ENCODE assay signal across 8 cellular contexts in the genomic region with DNA sequence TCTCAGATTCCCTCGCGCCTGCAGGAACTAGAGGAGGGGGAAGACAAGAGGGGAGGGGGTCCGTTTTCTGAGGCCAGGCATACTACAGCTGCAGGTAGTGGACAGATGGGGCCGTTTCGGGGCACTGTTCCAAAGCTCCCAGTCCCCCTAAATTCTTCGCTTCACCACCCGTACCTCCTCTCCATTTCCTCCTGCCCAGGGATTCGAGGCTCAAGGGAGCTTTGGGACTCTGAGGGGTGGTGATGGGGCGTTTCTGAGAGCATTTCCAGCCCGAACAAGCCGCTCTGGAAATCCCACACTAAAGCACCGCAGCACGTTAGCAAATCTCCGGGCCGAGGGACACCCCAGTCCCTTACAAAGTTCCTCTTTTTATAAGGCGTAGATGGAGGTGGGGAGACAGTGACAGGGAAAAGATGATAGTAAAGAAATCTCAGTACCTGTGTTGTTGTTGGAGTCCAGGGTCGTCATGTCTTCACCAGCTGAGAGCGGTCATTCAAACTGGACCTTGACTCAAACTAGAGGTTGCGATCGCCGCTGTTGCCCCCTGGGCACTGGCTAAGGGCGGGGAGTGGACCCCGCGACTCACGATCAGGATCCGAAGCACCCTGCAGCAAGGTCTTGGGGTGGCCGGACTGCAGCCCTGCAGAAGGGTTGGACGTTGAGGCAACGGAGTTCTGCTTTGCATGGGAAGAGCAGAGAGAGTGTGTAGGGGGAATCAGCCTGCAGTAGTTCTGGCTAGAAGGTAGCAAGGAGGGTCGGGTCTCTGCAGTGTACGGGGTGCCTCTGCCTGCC. TPM values are rescaled to one million over a fixed set of nuclear protein-coding genes. Genes with fewer than 3 reads are reported as not detected.
A peak's percentile ranks its signal among the peaks of the same experiment; 100 is the strongest.
DNase-seq lines count a peak whose midpoint lies in the region; ATAC-seq, FAIRE-seq and TF ChIP-seq lines count a peak whose summit lies in the region.

No MANE protein-coding gene starts in this region.

- peak overlapping the region; percentile 91 for H3K4me3 Mint-ChIP-seq in activated B cell treated with CpG ODN at 0.5 μM for 24 hours

- H3K27me3 ChIP-seq in heart right ventricle = no peaks in the 10 kb centered on the region
- no peaks in the 10 kb centered on the region for H3K27me3 ChIP-seq in skeletal muscle satellite cell (ENCODE audit: control insufficient read depth, insufficient read depth, low read length)

- peak overlapping the region; percentile 84 for H3K9ac ChIP-seq in skeletal muscle satellite cell (ENCODE audit: low read depth, low read length)

- peak overlapping the region; percentile 59 to 100 (median 84) for H3K4me3 ChIP-seq in heart right ventricle
- H3K4me3 ChIP-seq in skeletal muscle satellite cell (ENCODE audit: low read length) = peak overlapping the region; percentile 80

- no peaks in the 10 kb centered on the region for H3K9me3 Mint-ChIP-seq in activated B cell treated with CpG ODN at 0.5 μM for 24 hours

- no peaks in the 10 kb centered on the region for H3K27me3 Mint-ChIP-seq in activated B cell treated with CpG ODN at 0.5 μM for 24 hours

- H3K4me1 ChIP-seq in heart right ventricle (peaks cover 44 to 88% (median 77%) of the 10 kb centered on the region in 9 donors), skeletal muscle satellite cell (ENCODE audit: control insufficient read depth, insufficient read depth, low read length) (peaks cover 60% of the 10 kb centered on the region)

- H3K4me2 ChIP-seq in skeletal muscle satellite cell (ENCODE audit: low read length) = peak overlapping the region; percentile 96

- 0 to 1% methylated on average over 31 of the region's 31 CpGs for WGBS in heart right ventricle, 2 donors

- DNase-seq in activated CD4-positive, alpha-beta T cell treated with anti-CD3 and anti-CD28 coated beads for 48 hours = peak; percentile 34
- DNase-seq in activated CD4-positive, alpha-beta T cell treated with anti-CD3 and anti-CD28 coated beads, Interleukin-2, amount 50 U/mL, for 1 hour = no peak
- DNase-seq in activated B cell treated with CpG ODN at 0.5 μM for 24 hours (peak; percentile 36), heart right ventricle (no peak), NCI-H2196 (lab: John Stamatoyannopoulos, UW; ENCODE audit: unreplicated experiment) (no peak), hippocampal formation (lab: John Stamatoyannopoulos, UW) (no peak), urothelium cell line (ENCODE audit: low spot score) (no peak)

- POLR2A ChIA-PET in activated B cell treated with CpG ODN at 0.5 μM for 24 hours (lab: Charles Lee) = interaction anchor here (0.6 to 7.8 kb wide), 30 partner anchors 7 to 1867 kb away, joined by 3 to 113 read pairs (median 4); a partner anchor contains a TSS

- H3K27ac ChIP-seq in heart right ventricle = peak overlapping the region; percentile 81 to 99 (median 95)

- TF ChIP-seq CTCF in activated B cell treated with CpG ODN at 0.5 μM for 24 hours (IDR thresholded peaks at IDR 0.05) (no peak), heart right ventricle (IDR thresholded peaks at IDR 0.05) (no peak)

- H3K9me3 ChIP-seq in heart right ventricle (no peaks in the 10 kb centered on the region), skeletal muscle satellite cell (replicated peaks; ENCODE audit: low read length) (no peaks in the 10 kb centered on the region)

- peaks cover 21% of the 10 kb centered on the region for H3K36me3 Mint-ChIP-seq in activated B cell treated with CpG ODN at 0.5 μM for 24 hours (ENCODE audit: low read depth)

- H3K4me1 Mint-ChIP-seq in activated B cell treated with CpG ODN at 0.5 μM for 24 hours = peaks cover 68% of the 10 kb centered on the region

- intact Hi-C loops in activated B cell treated with CpG ODN at 0.5 μM for 24 hours (cut with micrococcal nuclease) = loop anchor here (1.0 to 5.0 kb wide), 9 partner anchors 8 to 1248 kb away; a partner anchor contains a TSS
- intact Hi-C loops in heart right ventricle (cut with DNase I) = loop anchor here in 6 of 10 donors (1.0 to 10.0 kb wide), 5 partner anchors 8 to 185 kb away; a partner anchor contains a TSS

- FAIRE-seq in urothelium cell line (lab: Jason Lieb, UNC) = no peak

- CTCF ChIA-PET in activated B cell treated with CpG ODN at 0.5 μM for 24 hours (lab: Charles Lee) = interaction anchor here (1.1 to 9.1 kb wide), 5 partner anchors 12 to 69 kb away, joined by 4 to 79 read pairs (median 9); no protein-coding TSS in a partner anchor

- H3K27ac Mint-ChIP-seq in activated B cell treated with CpG ODN at 0.5 μM for 24 hours = peak overlapping the region; percentile 90

- H3K36me3 ChIP-seq in heart right ventricle = peaks cover 0 to 38% (median 33%) of the 10 kb centered on the region in 9 donors
- peaks cover 16% of the 10 kb centered on the region for H3K36me3 ChIP-seq in skeletal muscle satellite cell (ENCODE audit: insufficient read depth, low read length)

- ATAC-seq in activated B cell treated with CpG ODN at 0.5 μM for 24 hours (ENCODE audit: low read depth) = no peak
- ATAC-seq in heart right ventricle = peak in 5 of 8 donors; percentile 0 to 6 (median 3)

RNA-seq across cellular contexts. Expression of a gene that starts 0.6 kb away (rescaled TPM):
- total RNA-seq in activated B cell treated with CpG ODN at 0.5 μM for 24 hours = 5.5 and 6.1 TPM in 2 replicates
- 10 to 100 TPM in 7 of 10 donors, 1 to 10 TPM in 3; 5.5 to 41.3 (median 29.9) TPM for total RNA-seq in heart right ventricle
- 10 to 100 TPM in 1 of 2 donors, 1 to 10 TPM in 1; 7.1 to 24.4 TPM for polyA plus RNA-seq in heart right ventricle
- 1.8 and 2.2 TPM in 2 replicates for total RNA-seq in skeletal muscle satellite cell (2012; rRNA removed)

RNA-seq across cellular contexts. Expression of a gene that starts 21.9 kb away (rescaled TPM):
- total RNA-seq in activated B cell treated with CpG ODN at 0.5 μM for 24 hours (84.5 and 101 TPM in 2 replicates), heart right ventricle (10 to 100 TPM; 26.3 to 57.4 (median 37.7) TPM)
- 10 to 100 TPM; 45.5 to 65.0 TPM for polyA plus RNA-seq in heart right ventricle
- total RNA-seq in skeletal muscle satellite cell (2012; rRNA removed) = 40.0 and 42.8 TPM in 2 replicates

RNA-seq across cellular contexts. Expression of a gene that starts 37.1 kb away (rescaled TPM):
- total RNA-seq in activated B cell treated with CpG ODN at 0.5 μM for 24 hours = 5.4 and 5.9 TPM in 2 replicates
- 100 to 1,000 TPM in 1 of 10 donors, 10 to 100 TPM in 9; 59.8 to 102 (median 69.7) TPM for total RNA-seq in heart right ventricle
- 10 to 100 TPM; 29.8 to 44.2 TPM for polyA plus RNA-seq in heart right ventricle
- total RNA-seq in skeletal muscle satellite cell (2012; rRNA removed) = 18.8 and 22.6 TPM in 2 replicates

RNA-seq across cellular contexts. Expression of a gene that starts 40.5 kb away (rescaled TPM):
- total RNA-seq in activated B cell treated with CpG ODN at 0.5 μM for 24 hours (110 and 119 TPM in 2 replicates), heart right ventricle (10 to 100 TPM; 39.9 to 56.8 (median 43.7) TPM)
- 10 to 100 TPM; 21.3 to 41.0 TPM for polyA plus RNA-seq in heart right ventricle
- 34.7 and 35.2 TPM in 2 replicates for total RNA-seq in skeletal muscle satellite cell (2012; rRNA removed)

RNA-seq across cellular contexts. Expression of a gene that starts 45.6 kb away (rescaled TPM):
- total RNA-seq in activated B cell treated with CpG ODN at 0.5 μM for 24 hours (110 and 127 TPM in 2 replicates), heart right ventricle (10 to 100 TPM; 46.7 to 63.2 (median 58.4) TPM)
- 10 to 100 TPM; 47.2 to 75.6 TPM for polyA plus RNA-seq in heart right ventricle
- total RNA-seq in skeletal muscle satellite cell (2012; rRNA removed) = 52.7 and 58.3 TPM in 2 replicates

Comparison
In these comparisons a context has a peak if more than half of its experiments do, and no peak if none do; other contexts are left out.
1. DNase-seq: peak in activated CD4-positive, alpha-beta T cell treated with anti-CD3 and anti-CD28 coated beads for 48 hours (single experiment) and activated B cell treated with CpG ODN at 0.5 μM for 24 hours (single experiment); none in activated CD4-positive, alpha-beta T cell treated with anti-CD3 and anti-CD28 coated beads, Interleukin-2, amount 50 U/mL, for 1 hour (single experiment), heart right ventricle (0 of 2), NCI-H2196 (single experiment), hippocampal formation (0 of 2) and urothelium cell line (single experiment).